Comparison of ENCODE assay signal across 1 cellular context in genomic region chr1:223870617-223871574, GRCh38.
TF ChIP-seq lines count a peak whose summit lies in the region.

No MANE protein-coding gene starts in this region.

TF ChIP-seq in GM23338, 12 proteins besides CTCF, POLR2A, EP300 and RAD21 (continued from another document):
- TF ChIP-seq ZNF462 (CRISPR knock-in tag; IDR thresholded peaks at IDR 0.05), result no peak
- no peak for TF ChIP-seq POLR2AphosphoS5 (IDR thresholded peaks at IDR 0.05; ENCODE audit: low read depth)
- no peak for TF ChIP-seq JUNB (IDR thresholded peaks at IDR 0.05; ENCODE audit: unreplicated experiment)
